Comparison of ENCODE assay signal across 13 cellular contexts in the genomic region with DNA sequence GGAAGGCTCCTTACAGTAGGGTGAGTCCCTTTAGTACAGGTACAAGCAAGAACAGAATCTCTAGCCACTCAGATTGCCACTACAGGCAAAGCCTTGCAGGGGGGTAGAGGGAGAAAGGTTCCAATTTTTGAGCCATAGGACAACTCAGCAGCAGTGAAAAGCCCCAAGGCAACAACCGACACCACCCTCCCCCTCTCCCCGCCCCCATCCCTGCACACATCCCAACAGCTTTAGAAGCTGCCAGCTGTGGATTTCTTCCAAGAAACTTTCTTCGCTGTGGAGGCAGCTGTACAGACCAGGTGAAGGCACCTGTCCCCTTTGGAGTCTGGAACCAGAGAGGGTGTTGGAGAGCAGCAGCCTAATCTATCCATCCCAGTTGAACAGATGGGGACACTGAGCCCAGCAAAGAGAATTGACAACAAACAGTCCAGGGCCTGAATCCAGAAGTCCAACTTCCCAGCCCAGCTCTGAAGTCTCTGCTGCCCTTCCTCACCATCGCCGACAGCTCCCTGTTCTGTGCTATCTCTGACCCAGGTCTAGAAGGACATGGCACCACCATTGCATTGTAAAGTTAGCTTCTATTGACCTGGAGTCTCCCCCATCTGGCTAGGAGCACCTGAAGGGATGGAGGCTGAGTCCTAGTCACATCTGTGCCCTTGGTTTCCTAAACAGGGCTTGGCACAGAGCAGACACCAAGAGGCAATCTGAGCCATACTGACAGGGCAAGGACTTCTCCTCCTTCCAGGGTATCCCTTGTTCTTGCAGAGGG. TPM values are rescaled to one million over a fixed set of nuclear protein-coding genes. Genes with fewer than 3 reads are reported as not detected.
A peak's percentile ranks its signal among the peaks of the same experiment; 100 is the strongest.
DNase-seq lines count a peak whose midpoint lies in the region; ATAC-seq and TF ChIP-seq lines count a peak whose summit lies in the region.
"Had no signal": no experiment of that assay in that cellular context is flagged by ENCODE, and none has a peak within 500 bp of the region (broad histone marks: within the 10 kb centered on the region; RNA-seq: fewer than 3 reads in every experiment).

No MANE protein-coding gene starts in this region.

- no peak overlapping the region for H3K4me3 ChIP-seq in adipocyte (ENCODE audit: low read length)
- H3K4me3 ChIP-seq in hepatocyte, result no peak overlapping the region
- H3K4me3 ChIP-seq in rectal smooth muscle tissue (ENCODE audit: low read length), result peak overlapping the region; percentile 65
- no peak overlapping the region for H3K4me3 ChIP-seq in WERI-Rb-1 (ENCODE audit: low read depth, low read length)

- no peak for TF ChIP-seq CTCF in hepatocyte (IDR thresholded peaks at IDR 0.05; ENCODE audit: poor library complexity)
- TF ChIP-seq CTCF in WERI-Rb-1 (IDR thresholded peaks at IDR 0.05; ENCODE audit: low read depth, low read length), result no peak

- ATAC-seq in activated naive CD4-positive, alpha-beta T cell treated with anti-CD3 and anti-CD28 coated beads, Interleukin-2, amount 50 U/mL, for 72 hours, result no peak
- no peak for ATAC-seq in HG02938 (IDR thresholded peaks at IDR 0.05; ENCODE audit: unreplicated experiment)
- ATAC-seq in HG03196 (IDR thresholded peaks at IDR 0.05; ENCODE audit: unreplicated experiment), result no peak
- ATAC-seq: stimulated activated effector memory CD8-positive, alpha-beta T cell treated with anti-CD3 and anti-CD28 coated beads, Interleukin-12 subunit alpha, Interleukin-12 subunit beta, amount 100 ng/mL, for 72 hours had no signal

- H3K36me3 ChIP-seq in adipocyte (ENCODE audit: control insufficient read depth, insufficient read depth, low read length, severe bottlenecking) (no peaks in the 10 kb centered on the region), hepatocyte (replicated peaks; ENCODE audit: insufficient read depth, low read depth) (no peaks in the 10 kb centered on the region), rectal smooth muscle tissue (ENCODE audit: control insufficient read depth, insufficient read depth, low read length) (no peaks in the 10 kb centered on the region), WERI-Rb-1 (no peaks in the 10 kb centered on the region)

- H3K36me3 Mint-ChIP-seq in activated naive CD4-positive, alpha-beta T cell treated with anti-CD3 and anti-CD28 coated beads, Interleukin-2, amount 50 U/mL, for 72 hours, result no peaks in the 10 kb centered on the region
- H3K36me3 Mint-ChIP-seq: CD4-positive, CD25-positive, alpha-beta regulatory T cell; stimulated activated effector memory CD8-positive, alpha-beta T cell treated with anti-CD3 and anti-CD28 coated beads, Interleukin-12 subunit alpha, Interleukin-12 subunit beta, amount 100 ng/mL, for 72 hours had no signal

- no peaks in the 10 kb centered on the region for H4K20me1 ChIP-seq in hepatocyte (ENCODE audit: insufficient read depth, poor library complexity, severe bottlenecking)

- no peak overlapping the region for H2AFZ ChIP-seq in hepatocyte

- WGBS in hepatocyte (ENCODE audit: low lambda C conversion rate, missing lambda C conversion rate), result 61% methylated on average over 4 of the region's 5 CpGs

- peaks cover 44% of the 10 kb centered on the region for H3K4me1 ChIP-seq in adipocyte (ENCODE audit: control insufficient read depth, insufficient read depth, low read length)
- peaks cover 42% of the 10 kb centered on the region for H3K4me1 ChIP-seq in hepatocyte (ENCODE audit: insufficient read depth)
- H3K4me1 ChIP-seq in rectal smooth muscle tissue (ENCODE audit: control insufficient read depth, insufficient read depth, low read length), result peaks cover 32% of the 10 kb centered on the region

- no peaks in the 10 kb centered on the region for H3K9me2 ChIP-seq in hepatocyte (replicated peaks; ENCODE audit: insufficient read depth)

- no peaks in the 10 kb centered on the region for H3K9me3 Mint-ChIP-seq in activated naive CD4-positive, alpha-beta T cell treated with anti-CD3 and anti-CD28 coated beads, Interleukin-2, amount 50 U/mL, for 72 hours
- H3K9me3 Mint-ChIP-seq: CD4-positive, CD25-positive, alpha-beta regulatory T cell; stimulated activated effector memory CD8-positive, alpha-beta T cell treated with anti-CD3 and anti-CD28 coated beads, Interleukin-12 subunit alpha, Interleukin-12 subunit beta, amount 100 ng/mL, for 72 hours had no signal

- DNase-seq in EL (peak; percentile 18), adipocyte (ENCODE audit: low read depth) (peak; percentile 9), hepatocyte (ENCODE audit: low spot score) (peak; percentile 26), WERI-Rb-1 (no peak)
- DNase-seq in activated naive CD4-positive, alpha-beta T cell treated with anti-CD3 and anti-CD28 coated beads, Interleukin-2, amount 50 U/mL, for 72 hours (ENCODE audit: low spot score in 2 of 2), result no peak
- DNase-seq: activated gamma-delta T cell treated with Interleukin-2 at 50 U/mL for 16 hours; CD4-positive, CD25-positive, alpha-beta regulatory T cell; NCI-H2107 had no signal

- H3K9ac ChIP-seq in adipocyte (ENCODE audit: low read length) (peak overlapping the region; percentile 30), rectal smooth muscle tissue (ENCODE audit: low read length) (peak overlapping the region; percentile 43)

- H3K27me3 ChIP-seq in adipocyte (replicated peaks; ENCODE audit: control insufficient read depth, insufficient read depth, low read length) (no peaks in the 10 kb centered on the region), hepatocyte (no peaks in the 10 kb centered on the region), rectal smooth muscle tissue (ENCODE audit: control insufficient read depth, insufficient read depth, low read length) (no peaks in the 10 kb centered on the region), WERI-Rb-1 (ENCODE audit: insufficient read depth, low read depth, severe bottlenecking) (no peaks in the 10 kb centered on the region)

- H3K79me2 ChIP-seq in hepatocyte, result peaks cover 29% of the 10 kb centered on the region

- peak overlapping the region; percentile 74 for H3K4me2 ChIP-seq in hepatocyte

- no peak overlapping the region for H3K27ac Mint-ChIP-seq in activated naive CD4-positive, alpha-beta T cell treated with anti-CD3 and anti-CD28 coated beads, Interleukin-2, amount 50 U/mL, for 72 hours
- H3K27ac Mint-ChIP-seq: CD4-positive, CD25-positive, alpha-beta regulatory T cell; stimulated activated effector memory CD8-positive, alpha-beta T cell treated with anti-CD3 and anti-CD28 coated beads, Interleukin-12 subunit alpha, Interleukin-12 subunit beta, amount 100 ng/mL, for 72 hours had no signal

- peak overlapping the region; percentile 78 for H3K27ac ChIP-seq in hepatocyte
- peak overlapping the region; percentile 92 for H3K27ac ChIP-seq in rectal smooth muscle tissue (ENCODE audit: low read depth, low read length)
- no peak overlapping the region; the same call in 1 of the 2 replicates for H3K27ac ChIP-seq in WERI-Rb-1

- H3K9me3 ChIP-seq in adipocyte (ENCODE audit: control insufficient read depth, low read length) (no peaks in the 10 kb centered on the region), hepatocyte (ENCODE audit: low read depth) (no peaks in the 10 kb centered on the region), WERI-Rb-1 (ENCODE audit: severe bottlenecking) (no peaks in the 10 kb centered on the region)

RNA-seq across cellular contexts. Expression of gene TENT5B, which starts 2.2 kb away (rescaled TPM):
- total RNA-seq in hepatocyte, result 21.0 and 26.0 TPM in 2 replicates
- 56.0 and 60.7 TPM in 2 replicates for polyA plus RNA-seq in hepatocyte
- total RNA-seq in activated naive CD4-positive, alpha-beta T cell treated with anti-CD3 and anti-CD28 coated beads, Interleukin-2, amount 50 U/mL, for 72 hours, result under 1 TPM in 1 of 2 donors, not detected in 1; 0.09 TPM
- total RNA-seq: CD4-positive, CD25-positive, alpha-beta regulatory T cell had no signal
- polyA plus RNA-seq: CD4-positive, CD25-positive, alpha-beta regulatory T cell had no signal

RNA-seq across cellular contexts. Expression of gene TRNP1, which starts 16.9 kb away (rescaled TPM):
- 67.4 and 92.5 TPM in 2 replicates for total RNA-seq in hepatocyte
- 137 and 145 TPM in 2 replicates for polyA plus RNA-seq in hepatocyte
- total RNA-seq in activated naive CD4-positive, alpha-beta T cell treated with anti-CD3 and anti-CD28 coated beads, Interleukin-2, amount 50 U/mL, for 72 hours, result under 1 TPM in 1 of 2 donors, not detected in 1; 0.29 TPM
- total RNA-seq: CD4-positive, CD25-positive, alpha-beta regulatory T cell had no signal
- polyA plus RNA-seq: CD4-positive, CD25-positive, alpha-beta regulatory T cell had no signal

RNA-seq across cellular contexts. Expression of gene KDF1, which starts 50.1 kb away (rescaled TPM):
- 10.5 and 18.1 TPM in 2 replicates for total RNA-seq in hepatocyte
- polyA plus RNA-seq in hepatocyte, result 17.2 and 21.9 TPM in 2 replicates
- total RNA-seq in activated naive CD4-positive, alpha-beta T cell treated with anti-CD3 and anti-CD28 coated beads, Interleukin-2, amount 50 U/mL, for 72 hours, result under 1 TPM in 1 of 2 donors, not detected in 1; 0.27 TPM
- total RNA-seq: RPMI7951 had no signal

Comparison
In these comparisons a context has a peak if more than half of its experiments do, and no peak if none do; other contexts are left out.
1. DNase-seq: peak in EL (single experiment), adipocyte (single experiment) and hepatocyte (single experiment); none in WERI-Rb-1 (single experiment) and activated naive CD4-positive, alpha-beta T cell treated with anti-CD3 and anti-CD28 coated beads, Interleukin-2, amount 50 U/mL, for 72 hours (0 of 2).
2. RNA of gene TENT5B, which starts 2.2 kb away (total RNA-seq): 21.0 to 26.0 TPM in hepatocyte; 0.09 TPM in activated naive CD4-positive, alpha-beta T cell treated with anti-CD3 and anti-CD28 coated beads, Interleukin-2, amount 50 U/mL, for 72 hours; every median in the first group is over 10 times any median in the second.
3. RNA of gene TRNP1, which starts 16.9 kb away (total RNA-seq): 67.4 to 92.5 TPM in hepatocyte; 0.29 TPM in activated naive CD4-positive, alpha-beta T cell treated with anti-CD3 and anti-CD28 coated beads, Interleukin-2, amount 50 U/mL, for 72 hours; every median in the first group is over 10 times any median in the second.